In the genomic region with DNA sequence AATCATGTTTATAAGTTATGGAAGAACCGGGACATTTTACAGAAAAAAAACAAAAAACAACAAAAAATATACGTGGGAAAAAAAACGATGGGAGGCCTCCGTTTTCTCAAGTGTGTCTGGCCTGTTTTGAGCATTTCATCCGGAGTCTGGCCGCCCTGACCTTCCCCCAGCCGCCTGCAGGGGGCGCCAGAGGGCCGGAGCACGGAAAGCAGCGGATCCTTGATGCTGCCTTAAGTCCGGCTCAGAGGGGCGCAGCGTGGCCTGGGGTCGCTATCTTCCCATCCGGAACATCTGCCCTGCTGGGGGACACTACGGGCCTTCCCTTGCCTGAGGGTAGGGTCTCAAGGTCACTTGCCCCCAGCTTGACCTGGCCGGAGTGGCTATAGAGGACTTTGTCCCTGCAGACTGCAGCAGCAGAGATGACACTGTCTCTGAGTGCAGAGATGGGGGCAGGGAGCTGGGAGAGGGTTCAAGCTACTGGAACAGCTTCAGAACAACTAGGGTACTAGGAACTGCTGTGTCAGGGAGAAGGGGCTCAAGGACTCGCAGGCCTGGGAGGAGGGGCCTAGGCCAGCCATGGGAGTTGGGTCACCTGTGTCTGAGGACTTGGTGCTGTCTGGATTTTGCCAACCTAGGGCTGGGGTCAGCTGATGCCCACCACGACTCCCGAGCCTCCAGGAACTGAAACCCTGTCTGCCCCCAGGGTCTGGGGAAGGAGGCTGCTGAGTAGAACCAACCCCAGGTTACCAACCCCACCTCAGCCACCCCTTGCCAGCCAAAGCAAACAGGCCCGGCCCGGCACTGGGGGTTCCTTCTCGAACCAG, we compare ENCODE assay signal across 7 cellular contexts. TPM values are rescaled to one million over a fixed set of nuclear protein-coding genes. Genes with fewer than 3 reads are reported as not detected.
DNase-seq lines count a peak whose midpoint lies in the region; ATAC-seq, FAIRE-seq and TF ChIP-seq lines count a peak whose summit lies in the region.

No MANE protein-coding gene starts in this region.

- no peaks in the 10 kb centered on the region for H3K9me3 Mint-ChIP-seq in activated B cell treated with CpG ODN at 0.5 μM for 24 hours

- no peak overlapping the region for H3K27ac ChIP-seq in mammary epithelial cell (ENCODE audit: insufficient read depth, low read depth, low read length)

- no TSS peak for BruUV-seq in mammary epithelial cell (replicated peaks; lab: Mats Ljungman, UMichigan)

- intact Hi-C loops in activated B cell treated with CpG ODN at 0.5 μM for 24 hours (cut with micrococcal nuclease) (loop anchor here (1.0 to 2.0 kb wide), 6 partner anchors 47 to 434 kb away; no protein-coding TSS in a partner anchor), mammary epithelial cell (cut with micrococcal nuclease) (loop anchor here (1.0 to 2.0 kb wide), 3 partner anchors 47 to 435 kb away; no protein-coding TSS in a partner anchor)

- DNase-seq in GM12891 (ENCODE audit: insufficient read length, low spot score) (peak; percentile 77), NCI-H146 (lab: John Stamatoyannopoulos, UW) (peak; percentile 46), activated B cell treated with CpG ODN at 0.5 μM for 24 hours (peak; percentile 78), mammary epithelial cell (no peak), kidney epithelial cell (ENCODE audit: low read depth) (no peak), amniotic stem cell (lab: John Stamatoyannopoulos, UW) (no peak)
- peak; percentile 82 to 88 for DNase-seq in stimulated activated CD4-positive, alpha-beta T cell treated with anti-CD3 and anti-CD28 coated beads, Interleukin-2, amount 100 ng/mL, for 48 hours

- 33% methylated on average over 14 of the region's 24 CpGs for WGBS in mammary epithelial cell (ENCODE audit: low coverage, missing lambda C conversion rate)

- POLR2A ChIA-PET in activated B cell treated with CpG ODN at 0.5 μM for 24 hours (lab: Charles Lee): interaction anchor here (0.6 to 1.5 kb wide), 3 partner anchors 35 to 104 kb away, joined by 4 to 8 read pairs (median 4); a partner anchor contains a TSS

- no peak overlapping the region for H3K4me2 ChIP-seq in mammary epithelial cell (ENCODE audit: insufficient read depth, low read depth, low read length)

- no peak for FAIRE-seq in GM12891 (lab: Jason Lieb, UNC)

- H3K9ac ChIP-seq in mammary epithelial cell (ENCODE audit: insufficient read depth, low read length): no peak overlapping the region

- H3K9me3 ChIP-seq in mammary epithelial cell (replicated peaks; ENCODE audit: insufficient read depth, low read length): no peaks in the 10 kb centered on the region

- H3K4me3 ChIP-seq in mammary epithelial cell (replicated peaks in 1 of 3; ENCODE audit: insufficient read depth in 1 of 3, low read depth in 2 of 3, low read length in 3 of 3) (no peak overlapping the region), kidney epithelial cell (ENCODE audit: low read depth, low read length) (no peak overlapping the region)

- peaks cover 4% of the 10 kb centered on the region for H3K4me1 ChIP-seq in mammary epithelial cell (ENCODE audit: insufficient read depth, low read length)

- peaks cover 39% of the 10 kb centered on the region for H3K36me3 Mint-ChIP-seq in activated B cell treated with CpG ODN at 0.5 μM for 24 hours (ENCODE audit: low read depth)

- no peak overlapping the region for H3K27ac Mint-ChIP-seq in activated B cell treated with CpG ODN at 0.5 μM for 24 hours

- CTCF ChIA-PET in activated B cell treated with CpG ODN at 0.5 μM for 24 hours (lab: Charles Lee): interaction anchor here (1.0 to 1.7 kb wide), 5 partner anchors 48 to 284 kb away, joined by 3 to 10 read pairs (median 5); no protein-coding TSS in a partner anchor
- CTCF ChIA-PET in mammary epithelial cell (lab: Charles Lee; ENCODE audit: low non-redundant PET): no interaction called here

- peaks cover 18% of the 10 kb centered on the region for H3K4me1 Mint-ChIP-seq in activated B cell treated with CpG ODN at 0.5 μM for 24 hours

- peak; percentile 39; the same call in 1 of the 2 replicates for TF ChIP-seq POLR2A in GM12891 (IDR thresholded peaks at IDR 0.05; ENCODE audit: low read depth, low read length)

- in situ Hi-C loops in mammary epithelial cell (cut with MboI; ENCODE audit: low sequenced_read_pairs in 2 of 2): loop anchor here in 1 of 2 donors (5.0 kb wide), 1 partner anchor 48 kb away; no protein-coding TSS in a partner anchor

- H2AFZ ChIP-seq in mammary epithelial cell (ENCODE audit: low read depth, low read length): no peak overlapping the region

- dilution Hi-C loops in mammary epithelial cell (cut with HindIII; ENCODE audit: low sequenced_read_pairs): no loop called here

- TF ChIP-seq CTCF in activated B cell treated with CpG ODN at 0.5 μM for 24 hours (IDR thresholded peaks at IDR 0.05): peak; percentile 96
- peak; percentile 94 to 98 for TF ChIP-seq CTCF in mammary epithelial cell (conservative IDR thresholded peaks at IDR 0.05 in 1 of 2, IDR thresholded peaks at IDR 0.05 in 1 of 2; ENCODE audit: extremely low read depth in 1 of 2, insufficient read depth in 1 of 2, low read depth in 1 of 2, low read length in 2 of 2)
- TF ChIP-seq CTCF in kidney epithelial cell (IDR thresholded peaks at IDR 0.05; ENCODE audit: insufficient read depth, low read length, poor library complexity, severe bottlenecking): peak; percentile 99

- peaks cover 15% of the 10 kb centered on the region for H3K27me3 Mint-ChIP-seq in activated B cell treated with CpG ODN at 0.5 μM for 24 hours

- H3K27me3 ChIP-seq in mammary epithelial cell (ENCODE audit: insufficient read depth, low read length) (no peaks in the 10 kb centered on the region), kidney epithelial cell (ENCODE audit: control insufficient read depth, insufficient read depth, low read length) (peaks cover 17% of the 10 kb centered on the region)

- H3K36me3 ChIP-seq in mammary epithelial cell (ENCODE audit: insufficient read depth, low read length) (peaks cover 11% of the 10 kb centered on the region), kidney epithelial cell (ENCODE audit: control insufficient read depth, insufficient read depth, low read length) (peaks cover 2% of the 10 kb centered on the region)

- no peak overlapping the region for H3K4me3 Mint-ChIP-seq in activated B cell treated with CpG ODN at 0.5 μM for 24 hours

- ATAC-seq in activated B cell treated with CpG ODN at 0.5 μM for 24 hours (ENCODE audit: low read depth): peak; percentile 68

- peaks cover 3% of the 10 kb centered on the region for H3K79me2 ChIP-seq in mammary epithelial cell (ENCODE audit: insufficient read depth, low read length)

- no peaks in the 10 kb centered on the region for H4K20me1 ChIP-seq in mammary epithelial cell (ENCODE audit: insufficient read depth, low read length)

TF ChIP-seq in GM12891, 5 proteins besides CTCF, POLR2A, EP300 and RAD21:
- peak; percentile 29; the same call in 1 of the 2 replicates for TF ChIP-seq POU2F2 (IDR thresholded peaks at IDR 0.05; ENCODE audit: low read depth, low read length)
- peak; percentile 56 for TF ChIP-seq POLR2AphosphoS5 (IDR thresholded peaks at IDR 0.05; ENCODE audit: low read depth, low read length)
- no peak for TF ChIP-seq PAX5 (IDR thresholded peaks at IDR 0.05; ENCODE audit: insufficient read depth, low read length, severe bottlenecking)
TF ChIP-seq in GM12891: peak in this region for 2.

RNA-seq across cellular contexts. Expression of a gene that starts 1.8 kb away (rescaled TPM):
- 0.64 TPM for polyA plus RNA-seq in GM12891 (2012; ENCODE audit: low read depth, missing spikeins)
- total RNA-seq in activated B cell treated with CpG ODN at 0.5 μM for 24 hours (not detected in 2 replicates), mammary epithelial cell (100 to 1,000 TPM in 1 of 2 donors, 10 to 100 TPM in 1; 11.9 to 202 TPM), kidney epithelial cell (89.0 and 98.1 TPM in 2 replicates)
- 19.9 TPM for polyA plus RNA-seq in mammary epithelial cell
- 1.4 TPM for polyA minus RNA-seq in mammary epithelial cell

RNA-seq across cellular contexts. Expression of a gene that starts 10.6 kb away (rescaled TPM):
- polyA plus RNA-seq in GM12891 (2012; ENCODE audit: low read depth, missing spikeins): 9.0 TPM
- 1.2 and 1.7 TPM in 2 replicates for total RNA-seq in activated B cell treated with CpG ODN at 0.5 μM for 24 hours
- total RNA-seq in mammary epithelial cell: 10 to 100 TPM in 1 of 2 donors, 1 to 10 TPM in 1; 1.0 to 13.6 TPM
- 11.9 TPM for polyA plus RNA-seq in mammary epithelial cell
- 7.6 TPM for polyA minus RNA-seq in mammary epithelial cell
- total RNA-seq in kidney epithelial cell: 1.9 and 3.5 TPM in 2 replicates

RNA-seq across cellular contexts. Expression of a gene that starts 12.8 kb away (rescaled TPM):
- 61.6 TPM for polyA plus RNA-seq in GM12891 (2012; ENCODE audit: low read depth, missing spikeins)
- total RNA-seq in activated B cell treated with CpG ODN at 0.5 μM for 24 hours (80.6 and 81.7 TPM in 2 replicates), mammary epithelial cell (100 to 1,000 TPM in 1 of 2 donors, 10 to 100 TPM in 1; 51.3 to 110 TPM), kidney epithelial cell (65.3 and 73.7 TPM in 2 replicates)
- polyA plus RNA-seq in mammary epithelial cell: 132 TPM
- polyA minus RNA-seq in mammary epithelial cell: 66.3 TPM

RNA-seq across cellular contexts. Expression of a gene that starts 38.2 kb away (rescaled TPM):
- 0.28 TPM for polyA plus RNA-seq in GM12891 (2012; ENCODE audit: low read depth, missing spikeins)
- total RNA-seq in activated B cell treated with CpG ODN at 0.5 μM for 24 hours: not detected in 2 replicates
- not detected for total RNA-seq in mammary epithelial cell
- not detected for polyA plus RNA-seq in mammary epithelial cell
- not detected for polyA minus RNA-seq in mammary epithelial cell
- not detected in 2 replicates for total RNA-seq in kidney epithelial cell

RNA-seq across cellular contexts. Expression of a gene that starts 42.0 kb away (rescaled TPM):
- not detected for polyA plus RNA-seq in GM12891 (2012; ENCODE audit: low read depth, missing spikeins)
- total RNA-seq in activated B cell treated with CpG ODN at 0.5 μM for 24 hours (not detected in 2 replicates), mammary epithelial cell (not detected), kidney epithelial cell (not detected in 2 replicates)
- not detected for polyA plus RNA-seq in mammary epithelial cell
- not detected for polyA minus RNA-seq in mammary epithelial cell

Comparison
In these comparisons a context has a peak if more than half of its experiments do, and no peak if none do; other contexts are left out.
1. DNase-seq: peak in GM12891 (single experiment), NCI-H146 (single experiment), activated B cell treated with CpG ODN at 0.5 μM for 24 hours (single experiment) and stimulated activated CD4-positive, alpha-beta T cell treated with anti-CD3 and anti-CD28 coated beads, Interleukin-2, amount 100 ng/mL, for 48 hours (2 of 2); none in mammary epithelial cell (single experiment), kidney epithelial cell (single experiment) and amniotic stem cell (single experiment).
2. RNA of a gene that starts 1.8 kb away (total RNA-seq): 11.9 to 202 TPM in mammary epithelial cell and 89.0 to 98.1 TPM in kidney epithelial cell; not detected in activated B cell treated with CpG ODN at 0.5 μM for 24 hours; every median in the first group is over 10 times any median in the second.
3. Peak in every context shown above with its lines, with median percentiles within 50 percentile points of each other: CTCF ChIP-seq.